ENCODE assay signal across 14 cellular contexts in the genomic region with DNA sequence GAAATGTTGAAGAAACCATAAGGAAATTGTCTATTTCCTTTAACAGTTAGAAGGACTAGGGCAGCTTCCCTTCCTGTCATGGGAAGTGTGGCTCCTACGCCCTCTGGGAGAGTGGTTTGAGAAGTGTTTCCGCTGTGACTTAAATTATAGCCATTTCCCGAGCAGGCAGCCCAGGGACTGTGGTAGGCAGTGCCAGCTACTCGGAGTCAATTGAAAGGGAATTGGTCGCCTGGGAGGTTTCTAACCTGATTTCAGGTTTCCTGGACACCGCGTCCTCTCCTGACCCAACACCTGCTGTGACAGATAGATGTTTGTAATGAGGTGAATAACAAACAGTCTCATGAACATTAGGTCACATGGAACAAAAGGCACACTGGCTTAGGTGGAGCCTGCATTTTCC.
DNase-seq lines count a peak whose midpoint lies in the region; ATAC-seq and TF ChIP-seq lines count a peak whose summit lies in the region.
"Had no signal": no experiment of that assay in that cellular context is flagged by ENCODE, and none has a peak within 500 bp of the region (broad histone marks: within the 10 kb centered on the region; RNA-seq: fewer than 3 reads in every experiment).

No MANE protein-coding gene starts in this region.

- H3K4me1 ChIP-seq in HUES64 (ENCODE audit: insufficient read depth, low read length) (peaks cover 53% of the 10 kb centered on the region), left ventricle myocardium inferior (peaks cover 6% of the 10 kb centered on the region), gastrocnemius medialis (no peaks in the 10 kb centered on the region), Karpas-422 (ENCODE audit: low read length) (no peaks in the 10 kb centered on the region)

- H3K27ac ChIP-seq in HUES64 (ENCODE audit: low read depth, low read length): peak overlapping the region; percentile 94; the same call in 1 of the 2 replicates
- H3K27ac ChIP-seq in left ventricle myocardium inferior (replicated peaks): peak overlapping the region; percentile 51
- peak overlapping the region in 2 of 4 donors; percentile 12 to 26 for H3K27ac ChIP-seq in gastrocnemius medialis
- H3K27ac ChIP-seq in Karpas-422 (ENCODE audit: low read length): no peak overlapping the region

- ATAC-seq in gastrocnemius medialis (peak; percentile 39 to 66), HG02798 (IDR thresholded peaks at IDR 0.05; ENCODE audit: poor library complexity, unreplicated experiment) (no peak)
- ATAC-seq: GM12878; stimulated activated effector memory CD8-positive, alpha-beta T cell treated with anti-CD3 and anti-CD28 coated beads, Interleukin-12 subunit alpha, Interleukin-12 subunit beta, amount 100 ng/mL, for 72 hours had no signal

- H4K20me1 ChIP-seq in Karpas-422 (ENCODE audit: insufficient read depth, low read depth, low read length): no peaks in the 10 kb centered on the region

- no peak overlapping the region for H2AFZ ChIP-seq in Karpas-422 (ENCODE audit: low read length)

- TF ChIP-seq POLR2A in gastrocnemius medialis (IDR thresholded peaks at IDR 0.05): no peak

- in situ Hi-C loops in gastrocnemius medialis (cut with MboI; ENCODE audit: low sequenced_read_pairs in 4 of 4): no loop called here

- H3K4me3 ChIP-seq in HUES64 (ENCODE audit: low read length) (no peak overlapping the region), left ventricle myocardium inferior (no peak overlapping the region), gastrocnemius medialis (no peak overlapping the region), Karpas-422 (ENCODE audit: low read length) (no peak overlapping the region)
- H3K4me3 ChIP-seq: GM12878 had no signal

- H3K9ac ChIP-seq in HUES64 (ENCODE audit: low read depth, low read length) (no peak overlapping the region; the same call in 1 of the 2 replicates), Karpas-422 (ENCODE audit: low read length) (no peak overlapping the region)

- no peaks in the 10 kb centered on the region for H3K36me3 ChIP-seq in HUES64 (ENCODE audit: insufficient read depth, low read length)
- no peaks in the 10 kb centered on the region for H3K36me3 ChIP-seq in left ventricle myocardium inferior
- H3K36me3 ChIP-seq in gastrocnemius medialis: no peaks in the 10 kb centered on the region
- H3K36me3 ChIP-seq in Karpas-422 (ENCODE audit: insufficient read depth, low read length): no peaks in the 10 kb centered on the region

- TF ChIP-seq CTCF in left ventricle myocardium inferior (IDR thresholded peaks at IDR 0.05; ENCODE audit: borderline replicate concordance) (no peak), gastrocnemius medialis (IDR thresholded peaks at IDR 0.05 in 4 of 5, conservative IDR thresholded peaks at IDR 0.05 in 1 of 5) (no peak)

- DNase-seq in NCI-H774 (lab: John Stamatoyannopoulos, UW) (peak; percentile 89), left ventricle myocardium inferior (peak; percentile 19), gastrocnemius medialis (no peak), SW480 (ENCODE audit: low spot score) (no peak), Karpas-422 (no peak)
- DNase-seq: activated CD4-positive, alpha-beta T cell treated with anti-CD3 and anti-CD28 coated beads, Interleukin-2, amount 50 U/mL, for 1 hour; activated gamma-delta T cell treated with Interleukin-2 at 50 U/mL for 16 hours; KG1; NCI-H82; stimulated activated CD4-positive, alpha-beta T cell treated with anti-CD3 and anti-CD28 coated beads, Interleukin-1b, Interleukin-23, amount 100 ng/mL, for 48 hours had no signal

- H3K9me2 ChIP-seq in Karpas-422 (replicated peaks; ENCODE audit: insufficient read depth, low read length): no peaks in the 10 kb centered on the region

- no peaks in the 10 kb centered on the region for H3K79me2 ChIP-seq in Karpas-422 (ENCODE audit: low read length)

- H3K9me3 ChIP-seq in HUES64 (ENCODE audit: insufficient read depth, low read depth, low read length) (no peaks in the 10 kb centered on the region), left ventricle myocardium inferior (replicated peaks) (no peaks in the 10 kb centered on the region), gastrocnemius medialis (no peaks in the 10 kb centered on the region), Karpas-422 (ENCODE audit: low read length) (no peaks in the 10 kb centered on the region)

- WGBS in HUES64: 37% methylated on average over 7 of the region's 7 CpGs

- H3K4me2 ChIP-seq in Karpas-422 (ENCODE audit: low read depth, low read length, poor library complexity, severe bottlenecking): no peak overlapping the region

- H3K27me3 ChIP-seq in HUES64 (ENCODE audit: insufficient read depth, low read length) (no peaks in the 10 kb centered on the region), left ventricle myocardium inferior (ENCODE audit: low read depth) (no peaks in the 10 kb centered on the region), gastrocnemius medialis (no peaks in the 10 kb centered on the region), Karpas-422 (ENCODE audit: low read length) (no peaks in the 10 kb centered on the region)

- intact Hi-C loops in left ventricle myocardium inferior (cut with micrococcal nuclease) (no loop called here), gastrocnemius medialis (cut with DNase I; ENCODE audit: low total_unique reads) (no loop called here)

Comparison
In these comparisons a context has a peak if more than half of its experiments do, and no peak if none do; other contexts are left out.
1. DNase-seq: peak in NCI-H774 (single experiment) and left ventricle myocardium inferior (single experiment); none in gastrocnemius medialis (0 of 2), SW480 (single experiment) and Karpas-422 (single experiment).